In the genomic region with DNA sequence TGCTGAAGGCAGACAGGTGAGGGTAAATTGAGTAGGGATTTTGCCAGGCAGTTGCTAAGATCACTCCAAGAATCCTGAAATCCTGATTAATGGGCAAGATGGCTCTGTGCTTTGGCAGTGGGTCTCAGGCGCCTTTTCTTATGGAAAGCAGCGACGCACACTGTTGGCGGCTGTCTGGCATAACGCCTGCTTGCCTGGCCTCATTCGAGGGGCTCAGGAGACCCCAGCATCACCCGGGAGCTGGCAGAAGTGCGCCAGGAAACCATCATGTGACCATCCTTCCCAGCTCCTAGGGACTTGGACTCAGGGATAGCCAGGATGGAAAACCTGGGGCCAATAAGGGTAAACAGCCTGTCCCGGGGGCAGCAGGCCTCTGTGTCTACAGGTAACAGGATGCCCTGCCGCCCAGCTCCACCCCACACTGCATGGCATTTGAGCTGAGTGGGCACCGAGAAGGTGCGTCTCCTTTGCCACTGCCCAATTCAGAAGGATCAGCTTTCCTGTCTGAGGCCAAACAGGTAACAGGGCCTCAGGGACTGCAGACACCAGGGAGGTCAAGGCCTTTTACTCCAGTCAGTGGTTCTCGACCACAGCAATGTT, we compare ENCODE assay signal across 17 cellular contexts.
DNase-seq lines count a peak whose midpoint lies in the region; ATAC-seq, FAIRE-seq and TF ChIP-seq lines count a peak whose summit lies in the region.
"Had no signal": no experiment of that assay in that cellular context is flagged by ENCODE, and none has a peak within 500 bp of the region (broad histone marks: within the 10 kb centered on the region; RNA-seq: fewer than 3 reads in every experiment).

No MANE protein-coding gene starts in this region.

- H3K27me3 Mint-ChIP-seq in activated CD8-positive, alpha-beta T cell treated with anti-CD3 and anti-CD28 coated beads, Interleukin-2, amount 10 ng/mL, durations not matched to agents 7 days and 5 days (ENCODE audit: low read depth): no peaks in the 10 kb centered on the region
- H3K27me3 Mint-ChIP-seq in activated CD8-positive, alpha-beta T cell treated with anti-CD3 and anti-CD28 coated beads for 36 hours: no peaks in the 10 kb centered on the region

- TF ChIP-seq POLR2A in thyroid gland (IDR thresholded peaks at IDR 0.05): no peak

- H3K27ac Mint-ChIP-seq in activated CD8-positive, alpha-beta T cell treated with anti-CD3 and anti-CD28 coated beads, Interleukin-2, amount 10 ng/mL, durations not matched to agents 7 days and 5 days: peak overlapping the region; percentile 43
- H3K27ac Mint-ChIP-seq in activated CD8-positive, alpha-beta T cell treated with anti-CD3 and anti-CD28 coated beads for 36 hours: no peak overlapping the region

- TF ChIP-seq CTCF in activated CD8-positive, alpha-beta T cell treated with anti-CD3 and anti-CD28 coated beads for 36 hours (IDR thresholded peaks at IDR 0.05): no peak
- no peak for TF ChIP-seq CTCF in thyroid gland (IDR thresholded peaks at IDR 0.05)

- H3K36me3 Mint-ChIP-seq in activated CD8-positive, alpha-beta T cell treated with anti-CD3 and anti-CD28 coated beads, Interleukin-2, amount 10 ng/mL, durations not matched to agents 7 days and 5 days (ENCODE audit: low read depth): peaks cover 17% of the 10 kb centered on the region
- peaks cover 9% of the 10 kb centered on the region for H3K36me3 Mint-ChIP-seq in activated CD8-positive, alpha-beta T cell treated with anti-CD3 and anti-CD28 coated beads for 36 hours (ENCODE audit: low read depth)

- H3K4me1 Mint-ChIP-seq in activated CD8-positive, alpha-beta T cell treated with anti-CD3 and anti-CD28 coated beads, Interleukin-2, amount 10 ng/mL, durations not matched to agents 7 days and 5 days (ENCODE audit: low read depth): peaks cover 73% of the 10 kb centered on the region
- peaks cover 83% of the 10 kb centered on the region for H3K4me1 Mint-ChIP-seq in activated CD8-positive, alpha-beta T cell treated with anti-CD3 and anti-CD28 coated beads for 36 hours (ENCODE audit: low read depth)

- CTCF ChIA-PET in activated CD8-positive, alpha-beta T cell treated with anti-CD3 and anti-CD28 coated beads, Interleukin-2, amount 10 ng/mL, durations not matched to agents 7 days and 5 days (lab: Charles Lee): interaction anchor here (1.1 to 4.6 kb wide), 3 partner anchors 44 to 96 kb away, joined by 5 to 63 read pairs (median 9); no protein-coding TSS in a partner anchor
- CTCF ChIA-PET in activated CD8-positive, alpha-beta T cell treated with anti-CD3 and anti-CD28 coated beads for 36 hours (lab: Charles Lee): interaction anchor here (0.6 to 5.4 kb wide), 5 partner anchors 18 to 96 kb away, joined by 3 to 28 read pairs (median 3); no protein-coding TSS in a partner anchor

- POLR2A ChIA-PET in activated CD8-positive, alpha-beta T cell treated with anti-CD3 and anti-CD28 coated beads, Interleukin-2, amount 10 ng/mL, durations not matched to agents 7 days and 5 days (lab: Charles Lee): no interaction called here
- POLR2A ChIA-PET in activated CD8-positive, alpha-beta T cell treated with anti-CD3 and anti-CD28 coated beads for 36 hours (lab: Charles Lee): interaction anchor here (0.8 kb wide), 1 partner anchor 43 kb away, joined by 3 read pairs; no protein-coding TSS in a partner anchor

- FAIRE-seq in HTR-8/SVneo (lab: Jason Lieb, UNC): no peak
- FAIRE-seq: A204.1, GM19239, keratinocyte had no signal

- no peak for ATAC-seq in activated CD8-positive, alpha-beta T cell treated with anti-CD3 and anti-CD28 coated beads, Interleukin-2, amount 10 ng/mL, durations not matched to agents 7 days and 5 days
- ATAC-seq in activated CD8-positive, alpha-beta T cell treated with anti-CD3 and anti-CD28 coated beads for 36 hours: no peak
- ATAC-seq in GM21825 (IDR thresholded peaks at IDR 0.05; ENCODE audit: unreplicated experiment): no peak
- ATAC-seq in GM18519 (IDR thresholded peaks at IDR 0.05; ENCODE audit: low FRiP score, unreplicated experiment): no peak
- ATAC-seq: activated CD4-positive, CD25-positive, alpha-beta regulatory T cell treated with anti-CD3 and anti-CD28 coated beads, Interleukin-2, amount 50 U/mL, for 24 hours had no signal

- peaks cover 83% of the 10 kb centered on the region for H3K4me1 ChIP-seq in effector memory CD4-positive, alpha-beta T cell (ENCODE audit: control insufficient read depth, insufficient read depth, low read length, poor library complexity, severe bottlenecking)
- H3K4me1 ChIP-seq in muscle layer of duodenum (ENCODE audit: control insufficient read depth in 1 of 2, insufficient read depth in 2 of 2, low read length in 2 of 2) (peaks cover 66 to 82% of the 10 kb centered on the region in 2 donors), thyroid gland (peaks cover 88 to 96% of the 10 kb centered on the region in 2 donors)

- no peak overlapping the region for H3K4me3 ChIP-seq in effector memory CD4-positive, alpha-beta T cell (ENCODE audit: insufficient read depth, low read depth, low read length, poor library complexity, severe bottlenecking)
- H3K4me3 ChIP-seq in muscle layer of duodenum (ENCODE audit: low read depth in 1 of 2, low read length in 2 of 2): peak overlapping the region in 1 of 2 donors; percentile 22
- no peak overlapping the region for H3K4me3 ChIP-seq in thyroid gland (replicated peaks in 1 of 3)
- H3K4me3 ChIP-seq: SK-N-MC had no signal

- DNase-seq in activated CD8-positive, alpha-beta T cell treated with anti-CD3 and anti-CD28 coated beads, Interleukin-2, amount 10 ng/mL, durations not matched to agents 7 days and 5 days: no peak
- no peak for DNase-seq in activated CD8-positive, alpha-beta T cell treated with anti-CD3 and anti-CD28 coated beads for 36 hours
- no peak for DNase-seq in effector memory CD4-positive, alpha-beta T cell
- DNase-seq in thyroid gland (no peak), HTR-8/SVneo (ENCODE audit: insufficient read length, low spot score) (no peak)
- DNase-seq: DMS153; NCI-H1694; stimulated activated CD4-positive, alpha-beta T cell treated with anti-CD3 and anti-CD28 coated beads, Interleukin-2, amount 100 ng/mL, for 48 hours had no signal

- H3K27me3 ChIP-seq in effector memory CD4-positive, alpha-beta T cell (replicated peaks; ENCODE audit: control insufficient read depth, insufficient read depth, low read length, poor library complexity, severe bottlenecking): no peaks in the 10 kb centered on the region
- H3K27me3 ChIP-seq in muscle layer of duodenum (ENCODE audit: low read depth, low read length): no peaks in the 10 kb centered on the region
- H3K27me3 ChIP-seq in thyroid gland: no peaks in the 10 kb centered on the region

- H3K9me3 Mint-ChIP-seq in activated CD8-positive, alpha-beta T cell treated with anti-CD3 and anti-CD28 coated beads, Interleukin-2, amount 10 ng/mL, durations not matched to agents 7 days and 5 days (ENCODE audit: insufficient read depth): no peaks in the 10 kb centered on the region
- no peaks in the 10 kb centered on the region for H3K9me3 Mint-ChIP-seq in activated CD8-positive, alpha-beta T cell treated with anti-CD3 and anti-CD28 coated beads for 36 hours
- H3K9me3 Mint-ChIP-seq: activated T-helper 2 cell treated with anti-CD3 and anti-CD28 coated beads, Interferon-gamma antibody, Interleukin-2, Interleukin-4, amounts not matched to agents 10 μg/mL and 5 μg/mL and 100 μg/mL, durations not matched to agents 14 hours and 24 hours and 36 hours had no signal

- H3K27ac ChIP-seq in effector memory CD4-positive, alpha-beta T cell (ENCODE audit: insufficient read depth, low read length, poor library complexity, severe bottlenecking): peak overlapping the region; percentile 72
- H3K27ac ChIP-seq in muscle layer of duodenum (ENCODE audit: low read length) (peak overlapping the region; percentile 74), thyroid gland (peak overlapping the region in 2 of 3 donors; percentile 86 to 92)
- H3K27ac ChIP-seq: SK-N-MC had no signal

- H3K9me3 ChIP-seq in effector memory CD4-positive, alpha-beta T cell (ENCODE audit: control insufficient read depth, low read length): no peaks in the 10 kb centered on the region
- H3K9me3 ChIP-seq in muscle layer of duodenum (ENCODE audit: control insufficient read depth in 1 of 2, low read length in 2 of 2) (no peaks in the 10 kb centered on the region), thyroid gland (no peaks in the 10 kb centered on the region)

- intact Hi-C loops in activated CD8-positive, alpha-beta T cell treated with anti-CD3 and anti-CD28 coated beads for 36 hours (cut with micrococcal nuclease): loop anchor here (5.0 to 10.0 kb wide), 2 partner anchors 79 to 97 kb away; partner anchors contain the start of gene FAM53B
- intact Hi-C loops in thyroid gland (cut with DNase I): no loop called here

- H3K4me3 Mint-ChIP-seq in activated CD8-positive, alpha-beta T cell treated with anti-CD3 and anti-CD28 coated beads, Interleukin-2, amount 10 ng/mL, durations not matched to agents 7 days and 5 days: no peak overlapping the region
- H3K4me3 Mint-ChIP-seq in activated CD8-positive, alpha-beta T cell treated with anti-CD3 and anti-CD28 coated beads for 36 hours: no peak overlapping the region

- 87 to 89% methylated on average over 10 to 13 of the region's 13 CpGs for WGBS in thyroid gland, 2 donors

- peaks cover 6% of the 10 kb centered on the region for H3K36me3 ChIP-seq in effector memory CD4-positive, alpha-beta T cell (ENCODE audit: control insufficient read depth, insufficient read depth, low read length)
- H3K36me3 ChIP-seq in muscle layer of duodenum (ENCODE audit: control insufficient read depth in 1 of 2, insufficient read depth in 2 of 2, low read length in 2 of 2) (peaks cover 0 to 4% of the 10 kb centered on the region in 2 donors), thyroid gland (no peaks in the 10 kb centered on the region)
